ENCODE assay signal across 8 cellular contexts in genomic region chr7:97026705-97027426, GRCh38. TPM values are rescaled to one million over a fixed set of nuclear protein-coding genes. Genes with fewer than 3 reads are reported as not detected.
DNase-seq lines count a peak whose midpoint lies in the region; ATAC-seq and TF ChIP-seq lines count a peak whose summit lies in the region.
"Had no signal": no experiment of that assay in that cellular context is flagged by ENCODE, and none has a peak within 500 bp of the region (broad histone marks: within the 10 kb centered on the region; RNA-seq: fewer than 3 reads in every experiment).

No MANE protein-coding gene starts in this region.

- H3K9me2 ChIP-seq in GM23338 (ENCODE audit: insufficient read depth), result no peaks in the 10 kb centered on the region

- no peaks in the 10 kb centered on the region for H3K36me3 Mint-ChIP-seq in GM23338 (ENCODE audit: low read depth)
- peaks cover 6% of the 10 kb centered on the region for H3K36me3 Mint-ChIP-seq in stimulated activated effector memory CD8-positive, alpha-beta T cell treated with anti-CD3 and anti-CD28 coated beads, Interleukin-12 subunit alpha, Interleukin-12 subunit beta, amount 100 ng/mL, for 72 hours

- DNase-seq in GM23338 (ENCODE audit: low spot score) (no peak), Peyer's patch (no peak), Right ventricle myocardium superior (no peak), NCI-H748 treated with DMSO at 0.1 percent for 48 hours (lab: John Stamatoyannopoulos, UW) (no peak), SW480 (ENCODE audit: low spot score) (no peak), NCI-H2171 (lab: John Stamatoyannopoulos, UW) (no peak)
- no peak for DNase-seq in stimulated activated effector memory CD8-positive, alpha-beta T cell treated with anti-CD3 and anti-CD28 coated beads, Interleukin-12 subunit alpha, Interleukin-12 subunit beta, amount 100 ng/mL, for 72 hours (ENCODE audit: low spot score in 2 of 2)

- no peak overlapping the region for H2AFZ ChIP-seq in GM23338

- H3K27ac ChIP-seq in GM23338 (ENCODE audit: low read depth), result no peak overlapping the region
- H3K27ac ChIP-seq in Peyer's patch, result no peak overlapping the region
- H3K27ac ChIP-seq: epithelial cell of prostate had no signal

- peaks cover 52% of the 10 kb centered on the region for H3K4me1 ChIP-seq in GM23338 (ENCODE audit: insufficient read depth)
- peaks cover 0 to 26% (median 2%) of the 10 kb centered on the region in 4 donors for H3K4me1 ChIP-seq in Peyer's patch

- H3K9me3 Mint-ChIP-seq in GM23338, result no peaks in the 10 kb centered on the region; the same call in 1 of the 3 replicates
- no peaks in the 10 kb centered on the region for H3K9me3 Mint-ChIP-seq in stimulated activated effector memory CD8-positive, alpha-beta T cell treated with anti-CD3 and anti-CD28 coated beads, Interleukin-12 subunit alpha, Interleukin-12 subunit beta, amount 100 ng/mL, for 72 hours

- H3K4me3 ChIP-seq in GM23338, result peak overlapping the region; percentile 59
- peak overlapping the region in 3 of 4 donors; percentile 20 to 34 (median 32) for H3K4me3 ChIP-seq in Peyer's patch

- no peak overlapping the region for H3K27ac Mint-ChIP-seq in GM23338
- no peak overlapping the region for H3K27ac Mint-ChIP-seq in stimulated activated effector memory CD8-positive, alpha-beta T cell treated with anti-CD3 and anti-CD28 coated beads, Interleukin-12 subunit alpha, Interleukin-12 subunit beta, amount 100 ng/mL, for 72 hours

- TF ChIP-seq CTCF in GM23338 (conservative IDR thresholded peaks at IDR 0.05; ENCODE audit: low read depth in 2 of 2) (no peak), Peyer's patch (IDR thresholded peaks at IDR 0.05) (no peak)

- TF ChIP-seq POLR2A in Peyer's patch (IDR thresholded peaks at IDR 0.05), result no peak

- H3K36me3 ChIP-seq in GM23338 (ENCODE audit: insufficient read depth), result no peaks in the 10 kb centered on the region
- H3K36me3 ChIP-seq in Peyer's patch, result no peaks in the 10 kb centered on the region

- H3K4me2 ChIP-seq in GM23338, result peak overlapping the region; percentile 90

- peaks cover 90% of the 10 kb centered on the region for H3K27me3 ChIP-seq in GM23338 (ENCODE audit: insufficient read depth)
- H3K27me3 ChIP-seq in Peyer's patch, result peaks cover 0 to 48% of the 10 kb centered on the region in 2 donors

- ATAC-seq in GM23338 (no peak), Right ventricle myocardium superior (ENCODE audit: poor library complexity) (peak; percentile 45)
- no peak for ATAC-seq in stimulated activated effector memory CD8-positive, alpha-beta T cell treated with anti-CD3 and anti-CD28 coated beads, Interleukin-12 subunit alpha, Interleukin-12 subunit beta, amount 100 ng/mL, for 72 hours

- peaks cover 65% of the 10 kb centered on the region for H3K27me3 Mint-ChIP-seq in GM23338 (ENCODE audit: insufficient read depth, low read depth, poor library complexity)

- peaks cover 52% of the 10 kb centered on the region for H3K4me1 Mint-ChIP-seq in GM23338
- H3K4me1 Mint-ChIP-seq in stimulated activated effector memory CD8-positive, alpha-beta T cell treated with anti-CD3 and anti-CD28 coated beads, Interleukin-12 subunit alpha, Interleukin-12 subunit beta, amount 100 ng/mL, for 72 hours, result peaks cover 43% of the 10 kb centered on the region

- peak overlapping the region; percentile 67 for H3K4me3 Mint-ChIP-seq in GM23338
- H3K4me3 Mint-ChIP-seq in stimulated activated effector memory CD8-positive, alpha-beta T cell treated with anti-CD3 and anti-CD28 coated beads, Interleukin-12 subunit alpha, Interleukin-12 subunit beta, amount 100 ng/mL, for 72 hours, result peak overlapping the region; percentile 51

- H3F3A ChIP-seq in GM23338 (replicated peaks; ENCODE audit: low read depth), result peaks cover 18% of the 10 kb centered on the region

- H3K79me2 ChIP-seq in GM23338 (replicated peaks; ENCODE audit: insufficient read depth), result no peaks in the 10 kb centered on the region

- no peaks in the 10 kb centered on the region for H3K9me3 ChIP-seq in Peyer's patch

- intact Hi-C loops in Right ventricle myocardium superior (cut with DNase I), result loop anchor here (5.0 kb wide), 2 partner anchors 950 to 1110 kb away; no protein-coding TSS in a partner anchor

- H4K20me1 ChIP-seq in GM23338 (replicated peaks; ENCODE audit: insufficient read depth), result peaks cover 9% of the 10 kb centered on the region

TF ChIP-seq in GM23338, 12 proteins besides CTCF, POLR2A, EP300 and RAD21:
- TF ChIP-seq EZH2 (IDR thresholded peaks at IDR 0.05; ENCODE audit: low read depth, unreplicated experiment) (peak; percentile 66), CREB1 (CRISPR knock-in tag; IDR thresholded peaks at IDR 0.05; ENCODE audit: low read depth) (no peak)

RNA-seq across cellular contexts. Expression of gene DLX5, which starts 2.2 kb away (rescaled TPM):
- total RNA-seq in GM23338 (2014; rRNA removed; shearing (Covaris generic)), result not detected in 2 replicates
- polyA plus RNA-seq in GM23338 (2016; fragmentation: Nextera tagmentation; extraction: Ambion mirVana), result not detected in 2 replicates
- total RNA-seq in Peyer's patch (not detected), Right ventricle myocardium superior (not detected)

RNA-seq across cellular contexts. Expression of gene DLX6, which starts 21.5 kb away (rescaled TPM):
- not detected in 2 replicates for total RNA-seq in GM23338 (2014; rRNA removed; shearing (Covaris generic))
- not detected in 2 replicates for polyA plus RNA-seq in GM23338 (2016; fragmentation: Nextera tagmentation; extraction: Ambion mirVana)
- total RNA-seq in Peyer's patch (not detected), Right ventricle myocardium superior (not detected)
